Comparison of ENCODE assay signal across 15 cellular contexts in genomic region chr1:36455386-36455785, GRCh38. TPM values are rescaled to one million over a fixed set of nuclear protein-coding genes. Genes with fewer than 3 reads are reported as not detected.
DNase-seq lines count a peak whose midpoint lies in the region; ATAC-seq lines count a peak whose summit lies in the region.
"Had no signal": no experiment of that assay in that cellular context is flagged by ENCODE, and none has a peak within 500 bp of the region (broad histone marks: within the 10 kb centered on the region; RNA-seq: fewer than 3 reads in every experiment).

No MANE protein-coding gene starts in this region.

- H3K27me3 Mint-ChIP-seq in activated naive CD8-positive, alpha-beta T cell treated with anti-CD3 and anti-CD28 coated beads, Interleukin-2, amount 10 ng/mL, durations not matched to agents 7 days and 5 days = no peaks in the 10 kb centered on the region
- H3K27me3 Mint-ChIP-seq in activated naive CD8-positive, alpha-beta T cell treated with anti-CD3 and anti-CD28 coated beads for 36 hours = no peaks in the 10 kb centered on the region
- no peaks in the 10 kb centered on the region for H3K27me3 Mint-ChIP-seq in activated CD8-positive, alpha-beta T cell treated with anti-CD3 and anti-CD28 coated beads, Interleukin-2, amount 10 ng/mL, durations not matched to agents 7 days and 5 days (ENCODE audit: low read depth)

- H3K27ac Mint-ChIP-seq in activated naive CD8-positive, alpha-beta T cell treated with anti-CD3 and anti-CD28 coated beads, Interleukin-2, amount 10 ng/mL, durations not matched to agents 7 days and 5 days = peak overlapping the region; percentile 63
- H3K27ac Mint-ChIP-seq in activated naive CD8-positive, alpha-beta T cell treated with anti-CD3 and anti-CD28 coated beads for 36 hours = no peak overlapping the region
- H3K27ac Mint-ChIP-seq in activated CD8-positive, alpha-beta T cell treated with anti-CD3 and anti-CD28 coated beads, Interleukin-2, amount 10 ng/mL, durations not matched to agents 7 days and 5 days = peak overlapping the region; percentile 59
- H3K27ac Mint-ChIP-seq in stimulated activated effector memory CD8-positive, alpha-beta T cell treated with anti-CD3 and anti-CD28 coated beads, Interleukin-12 subunit alpha, Interleukin-12 subunit beta, amount 100 ng/mL, for 72 hours = peak overlapping the region; percentile 14
- H3K27ac Mint-ChIP-seq: HFFc6 had no signal

- peaks cover 36% of the 10 kb centered on the region for H3K36me3 Mint-ChIP-seq in activated naive CD8-positive, alpha-beta T cell treated with anti-CD3 and anti-CD28 coated beads, Interleukin-2, amount 10 ng/mL, durations not matched to agents 7 days and 5 days
- H3K36me3 Mint-ChIP-seq in activated naive CD8-positive, alpha-beta T cell treated with anti-CD3 and anti-CD28 coated beads for 36 hours = peaks cover 16% of the 10 kb centered on the region
- H3K36me3 Mint-ChIP-seq in activated CD8-positive, alpha-beta T cell treated with anti-CD3 and anti-CD28 coated beads, Interleukin-2, amount 10 ng/mL, durations not matched to agents 7 days and 5 days (ENCODE audit: low read depth) = peaks cover 54% of the 10 kb centered on the region
- peaks cover 53% of the 10 kb centered on the region for H3K36me3 Mint-ChIP-seq in stimulated activated effector memory CD8-positive, alpha-beta T cell treated with anti-CD3 and anti-CD28 coated beads, Interleukin-12 subunit alpha, Interleukin-12 subunit beta, amount 100 ng/mL, for 72 hours

- peaks cover 42% of the 10 kb centered on the region for H3K4me1 Mint-ChIP-seq in activated naive CD8-positive, alpha-beta T cell treated with anti-CD3 and anti-CD28 coated beads, Interleukin-2, amount 10 ng/mL, durations not matched to agents 7 days and 5 days
- peaks cover 23% of the 10 kb centered on the region for H3K4me1 Mint-ChIP-seq in activated naive CD8-positive, alpha-beta T cell treated with anti-CD3 and anti-CD28 coated beads for 36 hours
- peaks cover 62% of the 10 kb centered on the region for H3K4me1 Mint-ChIP-seq in activated CD8-positive, alpha-beta T cell treated with anti-CD3 and anti-CD28 coated beads, Interleukin-2, amount 10 ng/mL, durations not matched to agents 7 days and 5 days (ENCODE audit: low read depth)
- peaks cover 39% of the 10 kb centered on the region for H3K4me1 Mint-ChIP-seq in stimulated activated effector memory CD8-positive, alpha-beta T cell treated with anti-CD3 and anti-CD28 coated beads, Interleukin-12 subunit alpha, Interleukin-12 subunit beta, amount 100 ng/mL, for 72 hours

- DNase-seq in activated naive CD8-positive, alpha-beta T cell treated with anti-CD3 and anti-CD28 coated beads, Interleukin-2, amount 10 ng/mL, durations not matched to agents 7 days and 5 days = no peak
- DNase-seq in activated naive CD8-positive, alpha-beta T cell treated with anti-CD3 and anti-CD28 coated beads for 36 hours = no peak
- DNase-seq in activated CD8-positive, alpha-beta T cell treated with anti-CD3 and anti-CD28 coated beads, Interleukin-2, amount 10 ng/mL, durations not matched to agents 7 days and 5 days = no peak
- DNase-seq in epithelial cell of prostate (ENCODE audit: low read depth, low spot score) (no peak), NCI-H2171 (lab: John Stamatoyannopoulos, UW) (no peak)
- DNase-seq in stimulated activated effector memory CD8-positive, alpha-beta T cell treated with anti-CD3 and anti-CD28 coated beads, Interleukin-12 subunit alpha, Interleukin-12 subunit beta, amount 100 ng/mL, for 72 hours (ENCODE audit: low spot score in 2 of 2) = no peak
- DNase-seq in activated CD4-positive, alpha-beta T cell treated with anti-CD3 and anti-CD28 coated beads, Interleukin-2, amount 50 U/mL, for 1 hour = no peak
- DNase-seq: Calu3, DMS53, HFFc6, KBM-7, MV-4-11, NCI-H1417, NCI-H187 treated with DMSO at 0.1 percent for 48 hours had no signal

- H3K27ac ChIP-seq in epithelial cell of prostate = peak overlapping the region; percentile 22
- H3K27ac ChIP-seq: RWPE1 had no signal

- no peaks in the 10 kb centered on the region for H3K9me3 Mint-ChIP-seq in activated naive CD8-positive, alpha-beta T cell treated with anti-CD3 and anti-CD28 coated beads, Interleukin-2, amount 10 ng/mL, durations not matched to agents 7 days and 5 days
- H3K9me3 Mint-ChIP-seq in activated naive CD8-positive, alpha-beta T cell treated with anti-CD3 and anti-CD28 coated beads for 36 hours = no peaks in the 10 kb centered on the region
- H3K9me3 Mint-ChIP-seq in activated CD8-positive, alpha-beta T cell treated with anti-CD3 and anti-CD28 coated beads, Interleukin-2, amount 10 ng/mL, durations not matched to agents 7 days and 5 days (ENCODE audit: insufficient read depth) = no peaks in the 10 kb centered on the region
- no peaks in the 10 kb centered on the region for H3K9me3 Mint-ChIP-seq in stimulated activated effector memory CD8-positive, alpha-beta T cell treated with anti-CD3 and anti-CD28 coated beads, Interleukin-12 subunit alpha, Interleukin-12 subunit beta, amount 100 ng/mL, for 72 hours
- H3K9me3 Mint-ChIP-seq: HFFc6 had no signal

- no peak overlapping the region for H3K4me3 Mint-ChIP-seq in activated naive CD8-positive, alpha-beta T cell treated with anti-CD3 and anti-CD28 coated beads, Interleukin-2, amount 10 ng/mL, durations not matched to agents 7 days and 5 days
- no peak overlapping the region for H3K4me3 Mint-ChIP-seq in activated naive CD8-positive, alpha-beta T cell treated with anti-CD3 and anti-CD28 coated beads for 36 hours
- no peak overlapping the region for H3K4me3 Mint-ChIP-seq in activated CD8-positive, alpha-beta T cell treated with anti-CD3 and anti-CD28 coated beads, Interleukin-2, amount 10 ng/mL, durations not matched to agents 7 days and 5 days
- no peak overlapping the region for H3K4me3 Mint-ChIP-seq in stimulated activated effector memory CD8-positive, alpha-beta T cell treated with anti-CD3 and anti-CD28 coated beads, Interleukin-12 subunit alpha, Interleukin-12 subunit beta, amount 100 ng/mL, for 72 hours
- H3K4me3 Mint-ChIP-seq: HFFc6 had no signal

- ATAC-seq in activated naive CD8-positive, alpha-beta T cell treated with anti-CD3 and anti-CD28 coated beads, Interleukin-2, amount 10 ng/mL, durations not matched to agents 7 days and 5 days (ENCODE audit: low read depth) = no peak
- ATAC-seq in activated CD8-positive, alpha-beta T cell treated with anti-CD3 and anti-CD28 coated beads, Interleukin-2, amount 10 ng/mL, durations not matched to agents 7 days and 5 days = no peak
- ATAC-seq in stimulated activated effector memory CD8-positive, alpha-beta T cell treated with anti-CD3 and anti-CD28 coated beads, Interleukin-12 subunit alpha, Interleukin-12 subunit beta, amount 100 ng/mL, for 72 hours = no peak

- CTCF ChIA-PET in activated CD8-positive, alpha-beta T cell treated with anti-CD3 and anti-CD28 coated beads, Interleukin-2, amount 10 ng/mL, durations not matched to agents 7 days and 5 days (lab: Charles Lee) = interaction anchor here (1.2 kb wide), 1 partner anchor 61 kb away, joined by 3 read pairs; no protein-coding TSS in a partner anchor

- POLR2A ChIA-PET in activated naive CD8-positive, alpha-beta T cell treated with anti-CD3 and anti-CD28 coated beads, Interleukin-2, amount 10 ng/mL, durations not matched to agents 7 days and 5 days (lab: Charles Lee) = interaction anchor here (0.6 to 2.0 kb wide), 2 partner anchors 10 to 20 kb away, joined by 4 to 8 read pairs; partner anchors contain the start of gene MRPS15
- POLR2A ChIA-PET in activated CD8-positive, alpha-beta T cell treated with anti-CD3 and anti-CD28 coated beads, Interleukin-2, amount 10 ng/mL, durations not matched to agents 7 days and 5 days (lab: Charles Lee) = interaction anchor here (1.8 kb wide), 1 partner anchor 9 kb away, joined by 9 read pairs; the partner anchor contains the start of gene MRPS15

RNA-seq across cellular contexts. Expression of gene OSCP1, which starts 5.1 kb away (rescaled TPM):
- total RNA-seq in activated naive CD8-positive, alpha-beta T cell treated with anti-CD3 and anti-CD28 coated beads, Interleukin-2, amount 10 ng/mL, durations not matched to agents 7 days and 5 days = 1 to 10 TPM; 1.1 to 1.8 TPM
- 1 to 10 TPM; 2.4 to 2.7 TPM for total RNA-seq in activated naive CD8-positive, alpha-beta T cell treated with anti-CD3 and anti-CD28 coated beads for 36 hours
- 1 to 10 TPM in 1 of 2 experiments, under 1 TPM in 1; 0.66 to 1.9 TPM for total RNA-seq in activated CD8-positive, alpha-beta T cell treated with anti-CD3 and anti-CD28 coated beads, Interleukin-2, amount 10 ng/mL, durations not matched to agents 7 days and 5 days

RNA-seq across cellular contexts. Expression of gene MRPS15, which starts 8.8 kb away (rescaled TPM):
- total RNA-seq in activated naive CD8-positive, alpha-beta T cell treated with anti-CD3 and anti-CD28 coated beads, Interleukin-2, amount 10 ng/mL, durations not matched to agents 7 days and 5 days = 10 to 100 TPM; 84.9 to 86.1 TPM
- total RNA-seq in activated naive CD8-positive, alpha-beta T cell treated with anti-CD3 and anti-CD28 coated beads for 36 hours = 100 to 1,000 TPM; 137 to 149 TPM
- total RNA-seq in activated CD8-positive, alpha-beta T cell treated with anti-CD3 and anti-CD28 coated beads, Interleukin-2, amount 10 ng/mL, durations not matched to agents 7 days and 5 days = 100 to 1,000 TPM; 115 TPM

RNA-seq across cellular contexts. Expression of gene CSF3R, which starts 27.3 kb away (rescaled TPM):
- total RNA-seq in activated naive CD8-positive, alpha-beta T cell treated with anti-CD3 and anti-CD28 coated beads, Interleukin-2, amount 10 ng/mL, durations not matched to agents 7 days and 5 days = under 1 TPM; 0.17 to 0.37 TPM
- total RNA-seq in activated naive CD8-positive, alpha-beta T cell treated with anti-CD3 and anti-CD28 coated beads for 36 hours = under 1 TPM; 0.04 to 0.06 TPM
- total RNA-seq in activated CD8-positive, alpha-beta T cell treated with anti-CD3 and anti-CD28 coated beads, Interleukin-2, amount 10 ng/mL, durations not matched to agents 7 days and 5 days = under 1 TPM in 1 of 2 experiments, not detected in 1; 0.05 TPM
- total RNA-seq: Calu3, HFFc6 had no signal

RNA-seq across cellular contexts. Expression of gene LSM10, which starts 57.7 kb away (rescaled TPM):
- total RNA-seq in activated naive CD8-positive, alpha-beta T cell treated with anti-CD3 and anti-CD28 coated beads, Interleukin-2, amount 10 ng/mL, durations not matched to agents 7 days and 5 days = 10 to 100 TPM; 44.1 to 45.1 TPM
- 10 to 100 TPM; 64.1 to 66.8 TPM for total RNA-seq in activated naive CD8-positive, alpha-beta T cell treated with anti-CD3 and anti-CD28 coated beads for 36 hours
- total RNA-seq in activated CD8-positive, alpha-beta T cell treated with anti-CD3 and anti-CD28 coated beads, Interleukin-2, amount 10 ng/mL, durations not matched to agents 7 days and 5 days = 10 to 100 TPM; 44.7 to 47.5 TPM
